In the genomic region with DNA sequence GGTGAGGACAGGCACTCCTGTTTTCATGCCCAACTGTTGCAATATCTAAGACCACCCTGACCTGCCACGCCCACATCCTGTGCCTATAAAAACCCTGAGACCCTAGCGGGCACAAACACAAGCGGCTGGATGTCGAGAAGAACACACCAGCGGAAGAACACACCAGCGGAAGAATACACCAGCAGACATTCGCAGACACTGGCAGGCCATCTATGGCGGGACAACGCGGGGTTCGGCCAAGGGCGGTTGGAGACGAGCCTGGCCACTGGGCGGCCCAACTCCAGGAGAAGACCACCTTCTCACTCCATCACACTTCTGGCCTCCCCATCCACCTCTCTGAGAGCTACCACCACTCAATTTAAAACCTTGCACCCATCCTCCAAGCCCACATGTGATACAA, we compare ENCODE assay signal across 8 cellular contexts.
"Had no signal": no experiment of that assay in that cellular context is flagged by ENCODE, and none has a peak within 500 bp of the region (broad histone marks: within the 10 kb centered on the region; RNA-seq: fewer than 3 reads in every experiment).

No MANE protein-coding gene starts in this region.

- H3K9me3 ChIP-seq: HAP-1 had no signal

- H3K4me1 ChIP-seq: HAP-1 had no signal

- H3K36me3 ChIP-seq: HAP-1 had no signal

- H3K4me3 Mint-ChIP-seq: HFFc6, IgD-negative memory B cell had no signal

- H3K36me3 Mint-ChIP-seq: IgD-negative memory B cell had no signal

- H3K27ac ChIP-seq: HL-60 had no signal

- ATAC-seq: HCT116, HepG2 had no signal

- H3K27ac Mint-ChIP-seq: HFFc6, IgD-negative memory B cell had no signal

- H3K9me3 Mint-ChIP-seq: HFFc6 had no signal

- H3K4me1 Mint-ChIP-seq: IgD-negative memory B cell had no signal

- DNase-seq: GOT3, H7, HFFc6 had no signal

- H3K27me3 Mint-ChIP-seq: IgD-negative memory B cell had no signal

- H3K4me3 ChIP-seq: HAP-1 had no signal
